Comparison of ENCODE assay signal across 12 cellular contexts in the genomic region with DNA sequence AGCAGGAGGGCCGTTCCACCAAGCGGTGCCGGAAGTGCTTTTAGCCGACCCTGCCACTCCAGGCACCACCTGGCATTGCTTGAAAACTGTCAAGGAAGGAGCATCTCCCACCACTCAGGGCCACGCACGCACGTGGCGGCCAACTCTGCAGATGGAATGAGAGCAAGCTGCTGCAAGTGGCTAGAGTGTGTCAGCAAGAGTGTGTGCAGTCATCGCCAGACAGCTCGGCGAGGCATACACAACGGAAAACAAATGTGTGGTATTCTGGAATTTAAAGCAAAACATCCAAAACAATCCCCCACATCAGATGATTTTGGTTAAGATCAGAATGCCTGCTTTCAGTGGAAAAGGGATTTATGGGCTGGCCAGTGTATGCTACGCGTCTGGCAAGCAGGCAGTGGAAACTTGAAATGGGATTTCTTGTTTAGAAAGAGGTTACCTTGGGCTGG. TPM values are rescaled to one million over a fixed set of nuclear protein-coding genes. Genes with fewer than 3 reads are reported as not detected.
A peak's percentile ranks its signal among the peaks of the same experiment; 100 is the strongest.
DNase-seq lines count a peak whose midpoint lies in the region; ATAC-seq and TF ChIP-seq lines count a peak whose summit lies in the region.
"Had no signal": no experiment of that assay in that cellular context is flagged by ENCODE, and none has a peak within 500 bp of the region (broad histone marks: within the 10 kb centered on the region; RNA-seq: fewer than 3 reads in every experiment).

No MANE protein-coding gene starts in this region.

- no peak overlapping the region for H3K4me3 ChIP-seq in brain microvascular endothelial cell (ENCODE audit: low read depth, low read length)
- no peak overlapping the region for H3K4me3 ChIP-seq in thoracic aorta

- H3K27ac ChIP-seq in brain microvascular endothelial cell (no peak overlapping the region), thoracic aorta (peak overlapping the region; percentile 50 to 88)

- H3K36me3 Mint-ChIP-seq in activated T-helper 17 cell treated with anti-CD3 and anti-CD28 coated beads, Interleukin-2, amount 50 U/mL, for 72 hours (ENCODE audit: low read depth) = no peaks in the 10 kb centered on the region

- H3K4me1 Mint-ChIP-seq in activated T-helper 17 cell treated with anti-CD3 and anti-CD28 coated beads, Interleukin-2, amount 50 U/mL, for 72 hours = no peaks in the 10 kb centered on the region

- H3K4me3 Mint-ChIP-seq in activated T-helper 17 cell treated with anti-CD3 and anti-CD28 coated beads, Interleukin-2, amount 50 U/mL, for 72 hours = no peak overlapping the region
- H3K4me3 Mint-ChIP-seq: activated T-cell treated with anti-CD3 and anti-CD28 coated beads, Interleukin-2, amount 50 U/mL, for 24 hours had no signal

- no peak overlapping the region for H3K27ac Mint-ChIP-seq in activated T-helper 17 cell treated with anti-CD3 and anti-CD28 coated beads, Interleukin-2, amount 50 U/mL, for 72 hours
- H3K27ac Mint-ChIP-seq: activated T-cell treated with anti-CD3 and anti-CD28 coated beads, Interleukin-2, amount 50 U/mL, for 24 hours had no signal

- TF ChIP-seq CTCF in brain microvascular endothelial cell (IDR thresholded peaks at IDR 0.05; ENCODE audit: low read depth, low read length, missing control alignments) (no peak), thoracic aorta (IDR thresholded peaks at IDR 0.05) (no peak)

- H3K27me3 ChIP-seq in brain microvascular endothelial cell (replicated peaks) (no peaks in the 10 kb centered on the region), thoracic aorta (replicated peaks; ENCODE audit: insufficient read depth) (no peaks in the 10 kb centered on the region)

- no peaks in the 10 kb centered on the region for H3K36me3 ChIP-seq in brain microvascular endothelial cell (replicated peaks)
- no peaks in the 10 kb centered on the region for H3K36me3 ChIP-seq in thoracic aorta

- ATAC-seq in thoracic aorta (ENCODE audit: insufficient number of reproducible peaks, low FRiP score, low read depth) = no peak
- no peak for ATAC-seq in activated T-helper 17 cell treated with anti-CD3 and anti-CD28 coated beads, Interleukin-2, amount 50 U/mL, for 72 hours (replicated peaks)
- no peak for ATAC-seq in HG03108 (IDR thresholded peaks at IDR 0.05; ENCODE audit: unreplicated experiment)

- H3K4me1 ChIP-seq in thoracic aorta (ENCODE audit: control insufficient read depth in 1 of 2, low read depth in 2 of 2) = peaks cover 45 to 92% of the 10 kb centered on the region in 2 donors

- peak; percentile 81 for DNase-seq in H4 (ENCODE audit: low spot score)
- peak; percentile 25 for DNase-seq in brain microvascular endothelial cell
- DNase-seq in kidney glomerular epithelial cell (lab: John Stamatoyannopoulos, UW) = peak; percentile 38
- no peak for DNase-seq in thoracic aorta (ENCODE audit: low spot score)
- DNase-seq in C1 segment of cervical spinal cord (lab: John Stamatoyannopoulos, UW) = no peak
- DNase-seq in NOMO-1 treated with DMSO at 0.1 percent for 48 hours (lab: John Stamatoyannopoulos, UW; ENCODE audit: unreplicated experiment) = no peak
- DNase-seq: activated T-cell treated with anti-CD3 and anti-CD28 coated beads, Interleukin-2, amount 50 U/mL, for 24 hours; DMS79 treated with DMSO at 0.1 percent for 48 hours; NCI-H1694; OCI-M1 had no signal

- no peaks in the 10 kb centered on the region for H3K9me3 Mint-ChIP-seq in activated T-helper 17 cell treated with anti-CD3 and anti-CD28 coated beads, Interleukin-2, amount 50 U/mL, for 72 hours
- H3K9me3 Mint-ChIP-seq: activated T-cell treated with anti-CD3 and anti-CD28 coated beads, Interleukin-2, amount 50 U/mL, for 24 hours had no signal

- in situ Hi-C loops in brain microvascular endothelial cell (cut with HindIII; ENCODE audit: low pct_ligation_motif_present, low sequenced_read_pairs) = no loop called here

- no peaks in the 10 kb centered on the region for H3K9me3 ChIP-seq in thoracic aorta

- H3K27me3 Mint-ChIP-seq in activated T-helper 17 cell treated with anti-CD3 and anti-CD28 coated beads, Interleukin-2, amount 50 U/mL, for 72 hours = no peaks in the 10 kb centered on the region

RNA-seq across cellular contexts. Expression of a gene that starts 11.2 kb away (rescaled TPM):
- 86.6 and 133 TPM in 2 replicates for total RNA-seq in H4 (2014; rRNA removed; shearing (Covaris generic))
- 100 to 1,000 TPM; 249 to 300 TPM for total RNA-seq in thoracic aorta
- total RNA-seq in activated T-helper 17 cell treated with anti-CD3 and anti-CD28 coated beads, Interleukin-2, amount 50 U/mL, for 72 hours = 1 to 10 TPM in 1 of 2 donors, under 1 TPM in 1; 0.76 to 1.6 TPM

Comparison
In these comparisons a context has a peak if more than half of its experiments do, and no peak if none do; other contexts are left out.
1. DNase-seq: peak in H4 (single experiment), brain microvascular endothelial cell (single experiment) and kidney glomerular epithelial cell (single experiment); none in thoracic aorta (single experiment), C1 segment of cervical spinal cord (0 of 14) and NOMO-1 treated with DMSO at 0.1 percent for 48 hours (single experiment).
2. RNA of a gene that starts 11.2 kb away (total RNA-seq): 249 to 300 TPM in thoracic aorta and 86.6 to 133 TPM in H4; 0.76 to 1.6 TPM in activated T-helper 17 cell treated with anti-CD3 and anti-CD28 coated beads, Interleukin-2, amount 50 U/mL, for 72 hours; every median in the first group is over 10 times any median in the second.